ENCODE assay signal across 10 cellular contexts in genomic region chr17:75894049-75894742, GRCh38. TPM values are rescaled to one million over a fixed set of nuclear protein-coding genes. Genes with fewer than 3 reads are reported as not detected.
DNase-seq lines count a peak whose midpoint lies in the region; ATAC-seq and TF ChIP-seq lines count a peak whose summit lies in the region.
"Had no signal": no experiment of that assay in that cellular context is flagged by ENCODE, and none has a peak within 500 bp of the region (broad histone marks: within the 10 kb centered on the region; RNA-seq: fewer than 3 reads in every experiment).

No MANE protein-coding gene starts in this region.

- peaks cover 0 to 32% (median 24%) of the 10 kb centered on the region in 12 donors for H3K4me1 ChIP-seq in heart left ventricle
- peaks cover 50% of the 10 kb centered on the region for H3K4me1 ChIP-seq in vagina

- POLR2A ChIA-PET in naive thymus-derived CD8-positive, alpha-beta T cell (lab: Charles Lee): interaction anchor here (1.1 to 9.7 kb wide), 5 partner anchors 9 to 129 kb away, joined by 3 to 192 read pairs (median 13); partner anchors contain the start of genes GALK1, TRIM47 and WBP2

- peak; percentile 45 for DNase-seq in left ventricle myocardium superior
- no peak for DNase-seq in heart left ventricle
- no peak for DNase-seq in naive thymus-derived CD8-positive, alpha-beta T cell
- no peak for DNase-seq in vagina (ENCODE audit: extremely low spot score in 2 of 2)
- no peak for DNase-seq in NCI-H2196 (lab: John Stamatoyannopoulos, UW; ENCODE audit: unreplicated experiment)
- no peak for DNase-seq in AG08396 (ENCODE audit: low spot score)
- no peak for DNase-seq in NCI-H524 (lab: John Stamatoyannopoulos, UW)
- DNase-seq: NCI-H1105 treated with DMSO at 0.1 percent for 48 hours had no signal

- H3K27ac ChIP-seq in heart left ventricle: peak overlapping the region in 1 of 12 donors; percentile 94
- H3K27ac ChIP-seq in angular gyrus (ENCODE audit: low read depth, low read length): peak overlapping the region; percentile 10
- peak overlapping the region; percentile 94 for H3K27ac ChIP-seq in vagina

- no peaks in the 10 kb centered on the region for H3K27me3 Mint-ChIP-seq in naive thymus-derived CD8-positive, alpha-beta T cell

- TF ChIP-seq POLR2A in heart left ventricle (IDR thresholded peaks at IDR 0.05) (no peak), vagina (IDR thresholded peaks at IDR 0.05) (no peak)

- peak overlapping the region in 9 of 10 donors; percentile 16 to 71 (median 44) for H3K4me3 Mint-ChIP-seq in naive thymus-derived CD8-positive, alpha-beta T cell

- no peak for TF ChIP-seq CTCF in heart left ventricle (IDR thresholded peaks at IDR 0.05)
- TF ChIP-seq CTCF in vagina (IDR thresholded peaks at IDR 0.05): no peak

- 80 to 85% (median 81%) methylated on average over 22 of the region's 22 CpGs for WGBS in heart left ventricle, 4 donors

- H3K9me3 Mint-ChIP-seq in naive thymus-derived CD8-positive, alpha-beta T cell: no peaks in the 10 kb centered on the region

- H3K36me3 ChIP-seq in heart left ventricle (peaks cover 0 to 51% (median 38%) of the 10 kb centered on the region in 9 donors), vagina (peaks cover 3 to 14% of the 10 kb centered on the region in 2 donors)

- H3K27me3 ChIP-seq in heart left ventricle (no peaks in the 10 kb centered on the region), vagina (no peaks in the 10 kb centered on the region)

- no peaks in the 10 kb centered on the region for H3K9me3 ChIP-seq in heart left ventricle
- no peaks in the 10 kb centered on the region for H3K9me3 ChIP-seq in vagina

- no peak for ATAC-seq in left ventricle myocardium superior
- no peak for ATAC-seq in heart left ventricle
- no peak for ATAC-seq in naive thymus-derived CD8-positive, alpha-beta T cell
- ATAC-seq: Panc1 had no signal

- intact Hi-C loops in left ventricle myocardium superior (cut with micrococcal nuclease): no loop called here
- intact Hi-C loops in heart left ventricle (cut with DNase I): loop anchor here in 6 of 10 donors (2.0 to 10.0 kb wide), 6 partner anchors 15 to 129 kb away; partner anchors contain the start of genes TRIM47 (in 2 of the 6), GALK1 (in 1 of the 6), UNC13D (in 1 of the 6) and UNK (in 1 of the 6)
- intact Hi-C loops in vagina (cut with DNase I): loop anchor here (5.0 kb wide), 1 partner anchor 47 kb away; no protein-coding TSS in a partner anchor

- peak overlapping the region in 1 of 12 donors; percentile 9 for H3K4me3 ChIP-seq in heart left ventricle
- H3K4me3 ChIP-seq in vagina: peak overlapping the region in 1 of 2 donors; percentile 87

- peak overlapping the region in 9 of 10 donors; percentile 28 to 91 (median 71) for H3K27ac Mint-ChIP-seq in naive thymus-derived CD8-positive, alpha-beta T cell

- peaks cover 19 to 30% (median 26%) of the 10 kb centered on the region in 4 donors for H3K4me1 Mint-ChIP-seq in naive thymus-derived CD8-positive, alpha-beta T cell

- peaks cover 0 to 24% (median 1%) of the 10 kb centered on the region in 3 donors for H3K36me3 Mint-ChIP-seq in naive thymus-derived CD8-positive, alpha-beta T cell

RNA-seq across cellular contexts. Expression of gene TRIM65, which starts 2.6 kb away (rescaled TPM):
- 11.4 TPM for total RNA-seq in left ventricle myocardium superior
- total RNA-seq in heart left ventricle: 10 to 100 TPM in 3 of 9 donors, 1 to 10 TPM in 6; 6.8 to 16.1 (median 9.5) TPM
- 10 to 100 TPM in 1 of 2 donors, 1 to 10 TPM in 1; 7.5 to 10.5 TPM for polyA plus RNA-seq in heart left ventricle
- 10 to 100 TPM; 34.5 to 40.9 TPM for total RNA-seq in naive thymus-derived CD8-positive, alpha-beta T cell
- polyA plus RNA-seq in naive thymus-derived CD8-positive, alpha-beta T cell: 10 to 100 TPM; 13.4 to 31.8 (median 18.9) TPM
- total RNA-seq in vagina: 59.9 TPM

RNA-seq across cellular contexts. Expression of gene MRPL38, which starts 10.5 kb away (rescaled TPM):
- 124 TPM for total RNA-seq in left ventricle myocardium superior
- 100 to 1,000 TPM in 5 of 9 donors, 10 to 100 TPM in 4; 54.8 to 126 (median 106) TPM for total RNA-seq in heart left ventricle
- polyA plus RNA-seq in heart left ventricle: 100 to 1,000 TPM in 1 of 2 donors, 10 to 100 TPM in 1; 79.7 to 111 TPM
- 100 to 1,000 TPM; 167 to 178 TPM for total RNA-seq in naive thymus-derived CD8-positive, alpha-beta T cell
- 10 to 100 TPM; 56.4 to 78.7 (median 64.7) TPM for polyA plus RNA-seq in naive thymus-derived CD8-positive, alpha-beta T cell
- 67.8 TPM for total RNA-seq in vagina

RNA-seq across cellular contexts. Expression of gene TRIM47, which starts 15.8 kb away (rescaled TPM):
- 24.4 TPM for total RNA-seq in left ventricle myocardium superior
- 10 to 100 TPM; 20.3 to 53.4 (median 31.8) TPM for total RNA-seq in heart left ventricle
- 10 to 100 TPM; 20.1 to 23.3 TPM for polyA plus RNA-seq in heart left ventricle
- total RNA-seq in naive thymus-derived CD8-positive, alpha-beta T cell: 1 to 10 TPM; 9.7 to 9.9 TPM
- polyA plus RNA-seq in naive thymus-derived CD8-positive, alpha-beta T cell: 1 to 10 TPM; 1.9 to 8.5 (median 4.2) TPM
- total RNA-seq in vagina: 63.3 TPM

RNA-seq across cellular contexts. Expression of gene WBP2, which starts 39.1 kb away (rescaled TPM):
- total RNA-seq in left ventricle myocardium superior (152 TPM), heart left ventricle (100 to 1,000 TPM; 134 to 311 (median 158) TPM), vagina (54.3 TPM)
- 100 to 1,000 TPM; 128 to 217 TPM for polyA plus RNA-seq in heart left ventricle
- total RNA-seq in naive thymus-derived CD8-positive, alpha-beta T cell: 100 to 1,000 TPM; 152 to 156 TPM
- 10 to 100 TPM; 58.1 to 95.1 (median 70.6) TPM for polyA plus RNA-seq in naive thymus-derived CD8-positive, alpha-beta T cell

RNA-seq across cellular contexts. Expression of gene FBF1, which starts 46.6 kb away (rescaled TPM):
- total RNA-seq in left ventricle myocardium superior: 4.2 TPM
- 1 to 10 TPM; 1.5 to 5.4 (median 2.9) TPM for total RNA-seq in heart left ventricle
- polyA plus RNA-seq in heart left ventricle: 1 to 10 TPM; 2.0 to 3.9 TPM
- total RNA-seq in naive thymus-derived CD8-positive, alpha-beta T cell: 10 to 100 TPM; 47.7 to 54.6 TPM
- polyA plus RNA-seq in naive thymus-derived CD8-positive, alpha-beta T cell: 1 to 10 TPM; 2.4 to 8.0 (median 7.5) TPM
- total RNA-seq in vagina: 13.0 TPM
